In the genomic region with DNA sequence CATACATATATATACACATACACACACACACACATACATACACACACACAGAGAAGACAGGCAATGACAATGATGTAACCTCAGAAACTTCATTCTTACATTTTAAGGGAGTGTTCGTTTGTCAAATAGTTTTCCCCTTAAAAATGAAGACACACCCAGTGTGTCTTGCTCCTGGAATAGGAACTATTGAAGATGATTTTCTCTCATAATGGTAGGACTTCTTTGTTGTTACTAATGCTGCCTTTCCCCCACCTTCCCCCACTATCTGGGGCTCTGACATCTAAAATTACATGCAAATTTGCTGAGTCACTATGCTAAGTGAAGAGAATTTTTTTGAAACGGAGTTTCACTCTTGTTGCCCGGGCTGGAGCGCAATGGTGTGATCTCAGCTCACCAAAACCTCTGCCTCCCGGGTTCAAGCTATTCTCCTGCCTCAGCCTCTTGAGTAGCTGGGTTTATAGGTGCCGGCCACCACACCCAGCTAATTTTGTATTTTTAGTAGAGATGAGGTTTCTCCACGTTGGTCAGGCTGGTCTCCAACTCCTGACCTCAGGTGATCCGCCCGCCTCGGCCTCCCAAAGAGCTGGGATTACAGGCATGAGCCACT, we compare ENCODE assay signal across 8 cellular contexts. TPM values are rescaled to one million over a fixed set of nuclear protein-coding genes. Genes with fewer than 3 reads are reported as not detected.
DNase-seq lines count a peak whose midpoint lies in the region; ATAC-seq and TF ChIP-seq lines count a peak whose summit lies in the region.
"Not testable (repeated sequence)": the region's sequence is repeated elsewhere in the genome, so short reads cannot be mapped to it uniquely, and the experiment has no call there.

No MANE protein-coding gene starts in this region.

- H3K4me2 ChIP-seq in osteoblast (ENCODE audit: insufficient read depth, low read length) = peak overlapping the region; percentile 39

- H3K4me1 ChIP-seq in osteoblast (ENCODE audit: insufficient read depth, low read length) = not testable (repeated sequence)

- CTCF ChIA-PET in AG04450 (lab: Charles Lee) = not testable (repeated sequence)

- not testable (repeated sequence) for TF ChIP-seq CTCF in AG04450 (IDR thresholded peaks at IDR 0.05; ENCODE audit: low read depth, low read length); brain microvascular endothelial cell (IDR thresholded peaks at IDR 0.05; ENCODE audit: low read depth, low read length, missing control alignments); osteoblast (IDR thresholded peaks at IDR 0.05; ENCODE audit: extremely low read depth, low read depth, low read length)

- H3K36me3 ChIP-seq in SK-N-MC (ENCODE audit: insufficient read depth, low read length) (peaks cover 32% of the 10 kb centered on the region), brain microvascular endothelial cell (replicated peaks) (peaks cover 18% of the 10 kb centered on the region), osteoblast (ENCODE audit: insufficient read depth, low read length) (peaks cover 29% of the 10 kb centered on the region)

- not testable (repeated sequence) for H3K27me3 ChIP-seq in AG04450 (ENCODE audit: control insufficient read depth, insufficient read depth, low read length); brain microvascular endothelial cell (replicated peaks); osteoblast (ENCODE audit: insufficient read depth, low read length)

- POLR2A ChIA-PET in AG04450 (lab: Yijun Ruan, JAX) = interaction anchor here (0.6 to 2.0 kb wide), 3 partner anchors 77 to 305 kb away, joined by 4 to 30 read pairs (median 8); a partner anchor contains a TSS

- peak overlapping the region; percentile 61 for H3K27ac ChIP-seq in AG04450 (ENCODE audit: low read depth, low read length)
- H3K27ac ChIP-seq in SK-N-MC = peak overlapping the region; percentile 90
- H3K27ac ChIP-seq in brain microvascular endothelial cell = peak overlapping the region; percentile 68
- H3K27ac ChIP-seq in osteoblast (ENCODE audit: low read depth, low read length) = peak overlapping the region; percentile 59

- H2AFZ ChIP-seq in osteoblast (ENCODE audit: low read length) = not testable (repeated sequence)

- in situ Hi-C loops in brain microvascular endothelial cell (cut with HindIII; ENCODE audit: low pct_ligation_motif_present, low sequenced_read_pairs) = not testable (repeated sequence)

- not testable (repeated sequence) for H3K9me3 ChIP-seq in AG04450 (ENCODE audit: control insufficient read depth, insufficient read depth, low read length); SK-N-MC (ENCODE audit: low read depth, low read length); osteoblast (ENCODE audit: low read depth, low read length)

- H3K9ac ChIP-seq in SK-N-MC (ENCODE audit: insufficient read length) = peak overlapping the region; percentile 65

- H4K20me1 ChIP-seq in osteoblast (ENCODE audit: insufficient read depth, low read length) = not testable (repeated sequence)

- intact Hi-C loops in head of caudate nucleus (cut with DNase I) = not testable (repeated sequence)

- DNase-seq in AG04450 (ENCODE audit: low read depth, low spot score) (peak; percentile 24), GM04504 (ENCODE audit: low read depth) (peak; percentile 35), NCI-H2107 treated with DMSO at 0.1 percent for 48 hours (lab: John Stamatoyannopoulos, UW; ENCODE audit: unreplicated experiment) (peak; percentile 6), SK-N-MC (ENCODE audit: low read depth, low spot score) (peak; percentile 62), brain microvascular endothelial cell (peak; percentile 67), head of caudate nucleus (peak in 30 of 42 donors; percentile 6 to 78 (median 34)), osteoblast (ENCODE audit: insufficient read length, low spot score, missing footprints) (peak; percentile 76)

- not testable (repeated sequence) for H3K79me2 ChIP-seq in osteoblast (ENCODE audit: insufficient read depth, low read length)

- ATAC-seq in HG03432 (IDR thresholded peaks at IDR 0.05; ENCODE audit: unreplicated experiment) = peak; percentile 53

- not testable (repeated sequence) for H3K4me3 ChIP-seq in AG04450 (ENCODE audit: low read depth, low read length); brain microvascular endothelial cell (ENCODE audit: low read depth, low read length); osteoblast (ENCODE audit: insufficient read depth, low read length)
- peak overlapping the region; percentile 40; the same call in 1 of the 2 replicates for H3K4me3 ChIP-seq in SK-N-MC

RNA-seq across cellular contexts. Expression of a gene that starts 48.1 kb away (rescaled TPM):
- polyA plus RNA-seq in AG04450 (2011; rRNA removed) = 19.6 and 23.3 TPM in 2 replicates
- polyA minus RNA-seq in AG04450 (2011; rRNA and poly(A)+ RNA removed) = 25.8 and 27.6 TPM in 2 replicates
- total RNA-seq in osteoblast = 19.5 and 28.0 TPM in 2 replicates

RNA-seq across cellular contexts. Expression of a gene that starts 48.1 kb away (rescaled TPM):
- polyA plus RNA-seq in AG04450 (2011; rRNA removed) = 24.9 and 34.8 TPM in 2 replicates
- polyA minus RNA-seq in AG04450 (2011; rRNA and poly(A)+ RNA removed) = 4.1 and 5.1 TPM in 2 replicates
- total RNA-seq in osteoblast = 16.6 and 16.8 TPM in 2 replicates

RNA-seq across cellular contexts. Expression of a gene that starts 49.6 kb away (rescaled TPM):
- polyA plus RNA-seq in AG04450 (2011; rRNA removed) = 12.6 and 16.3 TPM in 2 replicates
- 4.0 and 6.0 TPM in 2 replicates for polyA minus RNA-seq in AG04450 (2011; rRNA and poly(A)+ RNA removed)
- total RNA-seq in osteoblast = 4.3 and 5.3 TPM in 2 replicates

Comparison
In these comparisons a context has a peak if more than half of its experiments do, and no peak if none do; other contexts are left out.
1. DNase-seq: peak in every context shown above with its lines; median percentile 76 in osteoblast; 67 in brain microvascular endothelial cell; 62 in SK-N-MC; 35 in GM04504; 34 in head of caudate nucleus; 24 in AG04450; 6 in NCI-H2107 treated with DMSO at 0.1 percent for 48 hours.